In genomic region chr13:30797847-30798246, GRCh38 we compare ENCODE assay signal across 2 cellular contexts.
TF ChIP-seq lines count a peak whose summit lies in the region.

No MANE protein-coding gene starts in this region.

TF ChIP-seq in IMR-90, 13 proteins besides CTCF, POLR2A, EP300 and RAD21:
- TF ChIP-seq MAZ (IDR thresholded peaks at IDR 0.05; ENCODE audit: borderline replicate concordance, low read depth, low read length), result no peak
- TF ChIP-seq MAFK (IDR thresholded peaks at IDR 0.05; ENCODE audit: low read depth, low read length), result no peak
- no peak for TF ChIP-seq CEBPB (IDR thresholded peaks at IDR 0.05; ENCODE audit: low read depth, low read length)
- TF ChIP-seq ELK1 (IDR thresholded peaks at IDR 0.05; ENCODE audit: borderline replicate concordance, low read depth, low read length), result no peak
- no peak for TF ChIP-seq USF2 (IDR thresholded peaks at IDR 0.05; ENCODE audit: low read depth, low read length)
- TF ChIP-seq SMC3 (IDR thresholded peaks at IDR 0.05; ENCODE audit: low read depth, low read length), result no peak
- TF ChIP-seq FOS (IDR thresholded peaks at IDR 0.05; ENCODE audit: low read depth, low read length), result no peak
- no peak for TF ChIP-seq BHLHE40 (IDR thresholded peaks at IDR 0.05; ENCODE audit: low read depth, low read length)
- no peak for TF ChIP-seq NFE2L2 (IDR thresholded peaks at IDR 0.05; ENCODE audit: low read depth, low read length)

TF ChIP-seq in HEK293T, 16 proteins besides CTCF, POLR2A, EP300 and RAD21:
- TF ChIP-seq NFRKB (IDR thresholded peaks at IDR 0.05) (no peak), BHLHE40 (IDR thresholded peaks at IDR 0.05; ENCODE audit: borderline replicate concordance) (no peak), ELF4 (IDR thresholded peaks at IDR 0.05) (no peak)
TF ChIP-seq in HEK293T: peak in this region for 0.
